Comparison of ENCODE assay signal across 1 cellular context in the genomic region with DNA sequence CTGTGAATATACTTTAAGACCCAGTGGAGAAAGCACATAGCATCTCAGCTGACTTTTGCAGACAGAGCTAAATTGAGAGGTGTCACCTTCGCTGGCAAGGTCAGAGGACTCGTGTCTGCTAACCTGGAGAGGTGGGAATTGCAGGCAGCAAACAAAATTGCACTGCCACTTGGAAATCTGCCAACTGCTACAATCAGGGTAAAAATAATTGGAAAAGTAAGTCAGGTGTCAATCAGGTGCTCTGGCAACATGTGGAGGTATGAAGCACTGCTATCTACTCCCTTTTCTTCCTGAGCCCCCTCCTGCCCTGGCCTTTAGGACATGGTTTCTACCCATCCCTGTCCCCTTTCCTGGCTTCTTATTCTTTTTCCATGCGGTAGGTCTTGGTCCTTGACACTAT.
TF ChIP-seq lines count a peak whose summit lies in the region.

No MANE protein-coding gene starts in this region.

TF ChIP-seq in H1, 55 proteins besides CTCF, POLR2A, EP300 and RAD21:
- TF ChIP-seq SUZ12 (IDR thresholded peaks at IDR 0.05; ENCODE audit: low read length) (no peak), ASH2L (IDR thresholded peaks at IDR 0.05; ENCODE audit: low read length) (no peak), GABPA (IDR thresholded peaks at IDR 0.05; ENCODE audit: borderline replicate concordance, insufficient read depth, low read length) (no peak), JUN (IDR thresholded peaks at IDR 0.05; ENCODE audit: low read depth, low read length) (no peak)
